ENCODE assay signal across 8 cellular contexts in genomic region chr9:74645007-74645639, GRCh38.
DNase-seq lines count a peak whose midpoint lies in the region; ATAC-seq, FAIRE-seq and TF ChIP-seq lines count a peak whose summit lies in the region.

No MANE protein-coding gene starts in this region.

- ATAC-seq in HG03103 (IDR thresholded peaks at IDR 0.05; ENCODE audit: low read depth, unreplicated experiment) (peak; percentile 57), left lobe of liver (peak; percentile 53), GM21447 (IDR thresholded peaks at IDR 0.05; ENCODE audit: unreplicated experiment) (no peak)

- H3K9ac ChIP-seq in SU-DHL-6 (ENCODE audit: low read length) = no peak overlapping the region

- H3K79me2 ChIP-seq in SU-DHL-6 (ENCODE audit: insufficient read depth, low read length) = no peaks in the 10 kb centered on the region

- H3K27me3 ChIP-seq in SU-DHL-6 (ENCODE audit: low read length) = no peaks in the 10 kb centered on the region

- H4K20me1 ChIP-seq in SU-DHL-6 (ENCODE audit: low read depth, low read length) = no peaks in the 10 kb centered on the region

- H3K9me2 ChIP-seq in SU-DHL-6 (replicated peaks; ENCODE audit: insufficient read depth, low read length) = no peaks in the 10 kb centered on the region

- no peak overlapping the region for H3K4me3 ChIP-seq in SU-DHL-6 (ENCODE audit: insufficient read depth, low read length, poor library complexity, severe bottlenecking)

- no peaks in the 10 kb centered on the region for H3K9me3 ChIP-seq in SU-DHL-6 (ENCODE audit: insufficient read depth, low read length)

- no peak overlapping the region for H3K4me2 ChIP-seq in SU-DHL-6 (ENCODE audit: low read depth, low read length, poor library complexity, severe bottlenecking)

- no peaks in the 10 kb centered on the region for H3F3A ChIP-seq in SU-DHL-6 (ENCODE audit: insufficient read depth)

- TF ChIP-seq CTCF in SU-DHL-6 (IDR thresholded peaks at IDR 0.05; ENCODE audit: insufficient read depth, low read length, poor library complexity, severe bottlenecking) = peak; percentile 40

- no peak overlapping the region for H3K27ac ChIP-seq in SU-DHL-6 (ENCODE audit: low read depth, low read length)

- DNase-seq in DMS 273 (lab: John Stamatoyannopoulos, UW; ENCODE audit: unreplicated experiment) (peak; percentile 45), DMS 273 treated with DMSO at 0.1 percent for 48 hours (lab: John Stamatoyannopoulos, UW) (no peak), left lobe of liver (ENCODE audit: low spot score) (no peak), NCI-H146 (lab: John Stamatoyannopoulos, UW) (no peak), HTR-8/SVneo (ENCODE audit: insufficient read length, low spot score) (no peak)

- no peaks in the 10 kb centered on the region for H3K36me3 ChIP-seq in SU-DHL-6 (ENCODE audit: low read length)

- FAIRE-seq in HTR-8/SVneo (lab: Jason Lieb, UNC) = no peak

- no peak overlapping the region for H2AFZ ChIP-seq in SU-DHL-6 (ENCODE audit: low read depth, low read length, severe bottlenecking)
